23 cellular contexts compared by ENCODE assay signal in the genomic region with DNA sequence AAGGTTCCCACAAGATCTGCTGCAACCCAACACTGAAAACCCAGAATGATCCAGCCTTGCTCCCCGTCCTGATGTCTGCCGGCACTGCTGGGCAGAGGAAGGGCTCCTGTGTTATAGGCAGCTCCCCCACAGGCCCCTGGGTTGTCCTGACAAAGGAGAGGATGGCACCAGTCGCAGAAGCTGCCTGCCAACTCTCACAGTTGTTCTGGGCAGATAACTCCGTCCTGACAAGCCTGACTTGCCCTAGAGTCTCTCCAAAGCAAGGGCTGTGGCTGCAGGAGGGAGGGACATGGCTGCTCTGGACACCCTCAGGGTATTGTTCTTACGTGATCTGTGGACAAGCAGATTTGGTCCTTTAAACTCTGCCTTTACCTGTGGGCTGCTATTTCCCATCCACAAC.
A peak's percentile ranks its signal among the peaks of the same experiment; 100 is the strongest.
DNase-seq lines count a peak whose midpoint lies in the region; ATAC-seq, FAIRE-seq and TF ChIP-seq lines count a peak whose summit lies in the region.
"Had no signal": no experiment of that assay in that cellular context is flagged by ENCODE, and none has a peak within 500 bp of the region (broad histone marks: within the 10 kb centered on the region; RNA-seq: fewer than 3 reads in every experiment).

No MANE protein-coding gene starts in this region.

- no peak for TF ChIP-seq POLR2A in heart left ventricle (IDR thresholded peaks at IDR 0.05)

- H3K27me3 ChIP-seq in RWPE2 (ENCODE audit: insufficient read depth, poor library complexity, severe bottlenecking) (no peaks in the 10 kb centered on the region), heart left ventricle (no peaks in the 10 kb centered on the region), keratinocyte (ENCODE audit: control insufficient read depth, extremely low read depth, insufficient read depth, low read length) (no peaks in the 10 kb centered on the region)
- H3K27me3 ChIP-seq: MG63 had no signal

- WGBS in heart left ventricle, 4 donors: 32 to 41% (median 38%) methylated on average over 5 of the region's 5 CpGs

- no peaks in the 10 kb centered on the region for H3K79me2 ChIP-seq in keratinocyte (ENCODE audit: control insufficient read depth, insufficient read depth, low read length)

- H4K20me1 ChIP-seq in keratinocyte (ENCODE audit: control insufficient read depth, extremely low read depth, insufficient read depth, low read length): no peaks in the 10 kb centered on the region

- dilution Hi-C loops in keratinocyte (cut with MboI; ENCODE audit: extremely low pct_ligation_motif_present, low sequenced_read_pairs): no loop called here

- no peak for TF ChIP-seq CTCF in RWPE2 (IDR thresholded peaks at IDR 0.05; ENCODE audit: poor library complexity, severe bottlenecking)
- no peak for TF ChIP-seq CTCF in heart left ventricle (IDR thresholded peaks at IDR 0.05)
- no peak for TF ChIP-seq CTCF in keratinocyte (optimal IDR thresholded peaks at IDR 0.05 in 1 of 3, IDR thresholded peaks at IDR 0.05 in 1 of 3, conservative IDR thresholded peaks at IDR 0.05 in 1 of 3; ENCODE audit: extremely low read depth in 1 of 3, insufficient read depth in 2 of 3, low read length in 3 of 3)

- no peak overlapping the region for H3K4me3 ChIP-seq in RWPE2 (ENCODE audit: severe bottlenecking)
- H3K4me3 ChIP-seq in heart left ventricle: no peak overlapping the region
- H3K4me3 ChIP-seq in keratinocyte (ENCODE audit: control insufficient read depth in 2 of 3, extremely low read depth in 1 of 3, insufficient read depth in 2 of 3, low read depth in 1 of 3, low read length in 3 of 3): no peak overlapping the region
- H3K4me3 ChIP-seq: A549, MG63 had no signal

- FAIRE-seq in keratinocyte (lab: Jason Lieb, UNC): peak; percentile 60
- FAIRE-seq: A549, GM12892, H54 had no signal

- ATAC-seq in RWPE2 (ENCODE audit: low read depth) (peak; percentile 7; the same call in 1 of the 3 replicates), heart left ventricle (peak; percentile 58 to 84 (median 71)), GM21529 (IDR thresholded peaks at IDR 0.05; ENCODE audit: unreplicated experiment) (no peak)
- ATAC-seq: A549, PC-3 had no signal

- H3K4me1 ChIP-seq in RWPE2 (ENCODE audit: insufficient read depth, poor library complexity, severe bottlenecking): peaks cover 16% of the 10 kb centered on the region
- peaks cover 0 to 8% (median 0%) of the 10 kb centered on the region in 12 donors for H3K4me1 ChIP-seq in heart left ventricle
- peaks cover 15% of the 10 kb centered on the region for H3K4me1 ChIP-seq in keratinocyte (ENCODE audit: control insufficient read depth, extremely low read depth, insufficient read depth, low read length)
- H3K4me1 ChIP-seq: A549 had no signal

- peak; percentile 22 for DNase-seq in ELF-1 (ENCODE audit: low read depth, low spot score)
- DNase-seq in RWPE2 (ENCODE audit: low spot score): peak; percentile 73
- DNase-seq in heart left ventricle: peak in 2 of 5 donors; percentile 36 to 58
- DNase-seq in keratinocyte (ENCODE audit: low read depth, low spot score): no peak
- no peak for DNase-seq in HCEC 1CT
- DNase-seq in medulla oblongata (ENCODE audit: extremely low spot score): no peak
- DNase-seq: CD4-positive, alpha-beta T cell; DMS53; HFFc6; IMR-90; Kasumi-1; MG63; NCI-H1048; NCI-H1436; NCI-H1930; NCI-H345; NCI-H524 treated with DMSO at 0.1 percent for 48 hours; PC-3; RPMI8226 had no signal

- H3K36me3 ChIP-seq in RWPE2 (ENCODE audit: low read depth) (no peaks in the 10 kb centered on the region), heart left ventricle (no peaks in the 10 kb centered on the region), keratinocyte (ENCODE audit: control insufficient read depth in 2 of 2, extremely low read depth in 1 of 2, insufficient read depth in 2 of 2, low read length in 2 of 2) (no peaks in the 10 kb centered on the region)
- H3K36me3 ChIP-seq: MG63 had no signal

- H3K27ac ChIP-seq in RWPE2 (ENCODE audit: poor library complexity, severe bottlenecking) (no peak overlapping the region), heart left ventricle (no peak overlapping the region), keratinocyte (ENCODE audit: control insufficient read depth, insufficient read depth, low read length) (no peak overlapping the region)
- H3K27ac ChIP-seq: A549 had no signal

- H3K9ac ChIP-seq in keratinocyte (ENCODE audit: control insufficient read depth, extremely low read depth, insufficient read depth, low read length): no peak overlapping the region

- no peak overlapping the region for H2AFZ ChIP-seq in keratinocyte (ENCODE audit: control insufficient read depth, low read length)

- intact Hi-C loops in heart left ventricle (cut with DNase I): loop anchor here in 3 of 10 donors (10.0 kb wide), 2 partner anchors 147 to 923 kb away; no protein-coding TSS in a partner anchor

- H3K9me3 ChIP-seq in RWPE2 (ENCODE audit: severe bottlenecking) (peaks cover 6% of the 10 kb centered on the region), heart left ventricle (peaks cover 0 to 16% (median 0%) of the 10 kb centered on the region in 12 donors), keratinocyte (ENCODE audit: control insufficient read depth, low read depth, low read length) (no peaks in the 10 kb centered on the region)
- H3K9me3 ChIP-seq: A549, MG63 had no signal

- peak overlapping the region; percentile 24 for H3K4me2 ChIP-seq in keratinocyte (ENCODE audit: control insufficient read depth, extremely low read depth, insufficient read depth, low read depth, low read length)
- H3K4me2 ChIP-seq: A549 had no signal

- no peaks in the 10 kb centered on the region for H3K9me1 ChIP-seq in keratinocyte (ENCODE audit: control insufficient read depth, extremely low read depth, insufficient read depth, low read length)

Comparison
In these comparisons a context has a peak if more than half of its experiments do, and no peak if none do; other contexts are left out.
1. DNase-seq: peak in ELF-1 (single experiment) and RWPE2 (single experiment); none in keratinocyte (single experiment), HCEC 1CT (single experiment) and medulla oblongata (single experiment).